Comparison of ENCODE assay signal across 22 cellular contexts in the genomic region with DNA sequence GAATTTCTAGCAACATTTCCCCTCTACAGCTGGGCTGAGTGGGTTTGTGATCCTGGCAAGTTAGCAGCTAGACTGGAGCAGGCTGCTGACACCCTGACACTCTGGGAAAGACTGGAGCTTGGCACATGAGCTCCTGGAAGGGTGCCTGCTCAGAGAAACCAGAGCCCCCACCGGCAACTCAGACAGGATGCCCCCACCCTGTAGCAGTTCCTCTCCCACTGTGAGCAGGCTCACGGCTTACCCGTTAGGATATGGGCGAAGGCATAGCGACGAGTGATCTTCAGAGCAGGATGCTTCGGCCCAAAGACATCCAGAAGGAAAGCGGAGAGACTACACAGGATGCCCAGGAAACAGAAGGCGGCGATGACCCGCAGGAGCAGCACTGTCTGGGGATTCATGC. TPM values are rescaled to one million over a fixed set of nuclear protein-coding genes. Genes with fewer than 3 reads are reported as not detected.
DNase-seq lines count a peak whose midpoint lies in the region; ATAC-seq and TF ChIP-seq lines count a peak whose summit lies in the region.
"Had no signal": no experiment of that assay in that cellular context is flagged by ENCODE, and none has a peak within 500 bp of the region (broad histone marks: within the 10 kb centered on the region; RNA-seq: fewer than 3 reads in every experiment).

No MANE protein-coding gene starts in this region.

- ATAC-seq in left cardiac atrium (peak; percentile 16 to 17), GM21619 (IDR thresholded peaks at IDR 0.05; ENCODE audit: unreplicated experiment) (no peak)

- H3K36me3 ChIP-seq in BLaER1 = peaks cover 81% of the 10 kb centered on the region
- H3K36me3 ChIP-seq in parathyroid adenoma (ENCODE audit: control insufficient read depth, insufficient read depth, low read length) = no peaks in the 10 kb centered on the region

- intact Hi-C loops in left cardiac atrium (cut with DNase I) = loop anchor here in 1 of 2 donors (2.0 kb wide), 1 partner anchor 116 kb away; the partner anchor contains the start of gene ASTL

- H3K4me2 ChIP-seq in BLaER1 (no peak overlapping the region), parathyroid adenoma (ENCODE audit: low read length) (no peak overlapping the region)

- TF ChIP-seq CTCF in RWPE1 (conservative IDR thresholded peaks at IDR 0.05; ENCODE audit: low read depth) (no peak), parathyroid adenoma (IDR thresholded peaks at IDR 0.05) (no peak)

- DNase-seq in RWPE1 (ENCODE audit: low spot score) (no peak), left cardiac atrium (peak; percentile 55), NCI-H1105 treated with DMSO at 0.1 percent for 48 hours (lab: John Stamatoyannopoulos, UW) (no peak), NCI-H524 treated with DMSO at 0.1 percent for 48 hours (lab: John Stamatoyannopoulos, UW) (no peak), T1000 (lab: John Stamatoyannopoulos, UW) (no peak)
- DNase-seq: activated CD4-positive, alpha-beta T cell treated with anti-CD3 and anti-CD28 coated beads, Interleukin-2, amount 10 ng/mL, durations not matched to agents 7 days and 5 days; activated gamma-delta T cell; DMS79; effector memory CD4-positive, alpha-beta T cell; glutamatergic neuron; GOT3; mammary epithelial cell; MM.1S; NCI-H1694; NCI-H774; OCI-M1; SHP77 treated with DMSO at 0.1 percent for 48 hours; stimulated activated naive CD4-positive, alpha-beta T cell treated with Interleukin-2 at 50 U/mL for 16 hours had no signal

- CTCF ChIA-PET in RWPE1 (lab: Yijun Ruan, JAX) = interaction anchor here (0.5 kb wide), 1 partner anchor 95 kb away, joined by 3 read pairs; no protein-coding TSS in a partner anchor

- H3K4me3 ChIP-seq in BLaER1 (no peak overlapping the region), parathyroid adenoma (ENCODE audit: low read depth, low read length) (no peak overlapping the region)
- H3K4me3 ChIP-seq: tibial artery had no signal

- POLR2A ChIA-PET in RWPE1 (lab: Yijun Ruan, JAX; ENCODE audit: low non-redundant PET) = no interaction called here

- no peak overlapping the region for H2AFZ ChIP-seq in parathyroid adenoma

- H3K9me3 ChIP-seq in BLaER1 (no peaks in the 10 kb centered on the region), parathyroid adenoma (ENCODE audit: control insufficient read depth, low read length) (no peaks in the 10 kb centered on the region)
- H3K9me3 ChIP-seq: tibial artery had no signal

- H4K20me1 ChIP-seq in BLaER1 = peaks cover 20% of the 10 kb centered on the region

- H3K4me1 ChIP-seq in BLaER1 (peaks cover 66% of the 10 kb centered on the region), parathyroid adenoma (peaks cover 41% of the 10 kb centered on the region)

- 0 out of 2 replicates have a peak overlapping the region, but pooled peaks have one; percentile 49 for H3K27ac ChIP-seq in BLaER1
- peak overlapping the region; percentile 7; the same call in 1 of the 2 replicates for H3K27ac ChIP-seq in RWPE1
- H3K27ac ChIP-seq in parathyroid adenoma = peak overlapping the region; percentile 12

- no peaks in the 10 kb centered on the region for H3K27me3 ChIP-seq in BLaER1
- no peaks in the 10 kb centered on the region for H3K27me3 ChIP-seq in parathyroid adenoma (ENCODE audit: control insufficient read depth, insufficient read depth, low read length)
- H3K27me3 ChIP-seq: tibial artery had no signal

- H3K9ac ChIP-seq in BLaER1 (peak overlapping the region; percentile 13; the same call in 1 of the 2 replicates), parathyroid adenoma (no peak overlapping the region)

- peaks cover 62% of the 10 kb centered on the region for H3K79me2 ChIP-seq in parathyroid adenoma

RNA-seq across cellular contexts. Expression of gene TMEM127, which starts 11.2 kb away (rescaled TPM):
- total RNA-seq in left cardiac atrium = 10 to 100 TPM; 64.4 to 86.6 TPM

RNA-seq across cellular contexts. Expression of gene CIAO1, which starts 11.4 kb away (rescaled TPM):
- 10 to 100 TPM; 50.0 to 52.7 TPM for total RNA-seq in left cardiac atrium

RNA-seq across cellular contexts. Expression of gene STARD7, which starts 46.0 kb away (rescaled TPM):
- total RNA-seq in left cardiac atrium = 100 to 1,000 TPM; 135 to 185 TPM

RNA-seq across cellular contexts. Expression of gene SNRNP200, which starts 50.8 kb away (rescaled TPM):
- 10 to 100 TPM; 51.6 to 61.5 TPM for total RNA-seq in left cardiac atrium
